In genomic region chr20:37693629-37694626, GRCh38 we compare ENCODE assay signal across 8 cellular contexts. TPM values are rescaled to one million over a fixed set of nuclear protein-coding genes. Genes with fewer than 3 reads are reported as not detected.
DNase-seq lines count a peak whose midpoint lies in the region; ATAC-seq, FAIRE-seq and TF ChIP-seq lines count a peak whose summit lies in the region.

CTNNBL1 (plus strand) TSS chr20:37694030; CDS start chr20:37694123, 93 bp downstream.

- TF ChIP-seq CTCF in Loucy (conservative IDR thresholded peaks at IDR 0.05; ENCODE audit: low read length) (no peak), RWPE2 (IDR thresholded peaks at IDR 0.05; ENCODE audit: poor library complexity, severe bottlenecking) (no peak)

- H3K4me3 ChIP-seq in Loucy (ENCODE audit: low read length, poor library complexity, severe bottlenecking) (peak within 1 kb of the TSS; percentile 97), RWPE2 (ENCODE audit: severe bottlenecking) (peak within 1 kb of the TSS; percentile 80)

- H3K27me3 Mint-ChIP-seq in activated T-helper 17 cell treated with anti-CD3 and anti-CD28 coated beads, Interleukin-2, amount 50 U/mL, for 72 hours, result peaks cover 12% of the 10 kb centered on the region
- peaks cover 13 to 20% of the 10 kb centered on the region in 2 donors for H3K27me3 Mint-ChIP-seq in natural killer cell treated with Interleukin-12 subunit alpha and Interleukin-12 subunit beta and Interleukin-15 and Interleukin-18, amount 100 ng/mL, for 72 hours

- peak; percentile 93 for ATAC-seq in RWPE2 (ENCODE audit: low read depth)
- ATAC-seq in activated T-helper 17 cell treated with anti-CD3 and anti-CD28 coated beads, Interleukin-2, amount 50 U/mL, for 72 hours (replicated peaks), result peak; percentile 93
- ATAC-seq in natural killer cell treated with Interleukin-12 subunit alpha and Interleukin-12 subunit beta and Interleukin-15 and Interleukin-18, amount 100 ng/mL, for 72 hours, result peak; percentile 98 to 99

- DNase-seq in ELF-1 (ENCODE audit: low read depth, low spot score) (peak; percentile 96), H54 (ENCODE audit: insufficient read length, low spot score) (peak; percentile 90), RWPE2 (ENCODE audit: low spot score) (peak; percentile 100), fibroblast of peridontal ligament (ENCODE audit: extremely low read depth) (peak; percentile 96)
- DNase-seq in natural killer cell treated with Interleukin-12 subunit alpha and Interleukin-12 subunit beta and Interleukin-15 and Interleukin-18, amount 100 ng/mL, for 72 hours (ENCODE audit: low spot score), result peak; percentile 98
- peak; percentile 97 for DNase-seq in stimulated activated naive CD4-positive, alpha-beta T cell treated with Interleukin-2 at 50 U/mL for 16 hours (lab: John Stamatoyannopoulos, UW)

- H2AFZ ChIP-seq in Loucy (ENCODE audit: low read length), result peak within 1 kb of the TSS; percentile 93

- H3K4me2 ChIP-seq in Loucy (ENCODE audit: low read depth, low read length, poor library complexity, severe bottlenecking), result peak within 1 kb of the TSS; percentile 93

- H3K4me1 Mint-ChIP-seq in activated T-helper 17 cell treated with anti-CD3 and anti-CD28 coated beads, Interleukin-2, amount 50 U/mL, for 72 hours, result peaks cover 22% of the 10 kb centered on the region
- H3K4me1 Mint-ChIP-seq in natural killer cell treated with Interleukin-12 subunit alpha and Interleukin-12 subunit beta and Interleukin-15 and Interleukin-18, amount 100 ng/mL, for 72 hours (ENCODE audit: low read depth in 2 of 2), result peaks cover 29 to 33% of the 10 kb centered on the region in 2 donors

- no peaks in the 10 kb centered on the region for H3F3A ChIP-seq in Loucy (ENCODE audit: low read depth)

- peak within 1 kb of the TSS; percentile 82 for H3K9ac ChIP-seq in Loucy (ENCODE audit: low read depth, low read length, poor library complexity, severe bottlenecking)

- H3K79me2 ChIP-seq in Loucy (ENCODE audit: insufficient read depth, low read length), result peaks cover 45% of the 10 kb centered on the region

- peak; percentile 82 for TF ChIP-seq POLR2A in H54 (IDR thresholded peaks at IDR 0.05; ENCODE audit: low read depth, low read length)

- H3K9me3 Mint-ChIP-seq in activated T-helper 17 cell treated with anti-CD3 and anti-CD28 coated beads, Interleukin-2, amount 50 U/mL, for 72 hours, result no peaks in the 10 kb centered on the region
- no peaks in the 10 kb centered on the region for H3K9me3 Mint-ChIP-seq in natural killer cell treated with Interleukin-12 subunit alpha and Interleukin-12 subunit beta and Interleukin-15 and Interleukin-18, amount 100 ng/mL, for 72 hours

- H3K27me3 ChIP-seq in Loucy (ENCODE audit: insufficient read depth, low read length, poor library complexity, severe bottlenecking) (no peaks in the 10 kb centered on the region), RWPE2 (ENCODE audit: insufficient read depth, poor library complexity, severe bottlenecking) (no peaks in the 10 kb centered on the region)

- FAIRE-seq in H54 (lab: Jason Lieb, UNC), result no peak

- H3K27ac ChIP-seq in RWPE2 (ENCODE audit: poor library complexity, severe bottlenecking), result no peak within 1 kb of the TSS

- H3K4me1 ChIP-seq in Loucy (ENCODE audit: insufficient read depth, low read length, poor library complexity, severe bottlenecking), result peaks cover 34% of the 10 kb centered on the region
- peaks cover 9% of the 10 kb centered on the region for H3K4me1 ChIP-seq in RWPE2 (ENCODE audit: insufficient read depth, poor library complexity, severe bottlenecking)

- peak within 1 kb of the TSS; percentile 99 for H3K27ac Mint-ChIP-seq in activated T-helper 17 cell treated with anti-CD3 and anti-CD28 coated beads, Interleukin-2, amount 50 U/mL, for 72 hours
- H3K27ac Mint-ChIP-seq in natural killer cell treated with Interleukin-12 subunit alpha and Interleukin-12 subunit beta and Interleukin-15 and Interleukin-18, amount 100 ng/mL, for 72 hours, result peak within 1 kb of the TSS; percentile 82 to 94

- H3K4me3 Mint-ChIP-seq in activated T-helper 17 cell treated with anti-CD3 and anti-CD28 coated beads, Interleukin-2, amount 50 U/mL, for 72 hours, result peak within 1 kb of the TSS; percentile 100
- H3K4me3 Mint-ChIP-seq in natural killer cell treated with Interleukin-12 subunit alpha and Interleukin-12 subunit beta and Interleukin-15 and Interleukin-18, amount 100 ng/mL, for 72 hours, result peak within 1 kb of the TSS; percentile 96

- H3K9me3 ChIP-seq in Loucy (ENCODE audit: insufficient read depth, low read depth, low read length) (no peaks in the 10 kb centered on the region), RWPE2 (ENCODE audit: severe bottlenecking) (no peaks in the 10 kb centered on the region)

- peaks cover 35% of the 10 kb centered on the region for H3K36me3 Mint-ChIP-seq in activated T-helper 17 cell treated with anti-CD3 and anti-CD28 coated beads, Interleukin-2, amount 50 U/mL, for 72 hours (ENCODE audit: low read depth)
- H3K36me3 Mint-ChIP-seq in natural killer cell treated with Interleukin-12 subunit alpha and Interleukin-12 subunit beta and Interleukin-15 and Interleukin-18, amount 100 ng/mL, for 72 hours, result peaks cover 7% of the 10 kb centered on the region

- H4K20me1 ChIP-seq in Loucy (ENCODE audit: insufficient read depth, low read length, poor library complexity, severe bottlenecking), result peaks cover 15% of the 10 kb centered on the region

- no peaks in the 10 kb centered on the region for H3K9me2 ChIP-seq in Loucy (replicated peaks; ENCODE audit: low read depth, low read length)

- H3K36me3 ChIP-seq in Loucy (ENCODE audit: insufficient read depth, low read length), result no peaks in the 10 kb centered on the region
- peaks cover 27% of the 10 kb centered on the region for H3K36me3 ChIP-seq in RWPE2 (ENCODE audit: low read depth)

RNA-seq across cellular contexts. Expression of gene CTNNBL1, which starts in this region (rescaled TPM):
- 10 to 100 TPM; 59.0 to 91.3 TPM for total RNA-seq in activated T-helper 17 cell treated with anti-CD3 and anti-CD28 coated beads, Interleukin-2, amount 50 U/mL, for 72 hours
- 10 to 100 TPM; 80.9 to 95.9 TPM for total RNA-seq in natural killer cell treated with Interleukin-12 subunit alpha and Interleukin-12 subunit beta and Interleukin-15 and Interleukin-18, amount 100 ng/mL, for 72 hours
